3 cellular contexts compared by ENCODE assay signal in genomic region chr7:74297516-74298233, GRCh38.
TF ChIP-seq lines count a peak whose summit lies in the region.

No MANE protein-coding gene starts in this region.

TF ChIP-seq in SK-N-SH, 30 proteins besides CTCF, POLR2A, EP300 and RAD21:
- TF ChIP-seq YY1 (IDR thresholded peaks at IDR 0.05; ENCODE audit: low read depth): no peak
- TF ChIP-seq ELF1 (IDR thresholded peaks at IDR 0.05): no peak
- TF ChIP-seq REST (IDR thresholded peaks at IDR 0.05; ENCODE audit: low read depth, low read length): peak; percentile 89
- no peak for TF ChIP-seq EZH2phosphoT487 (IDR thresholded peaks at IDR 0.05; ENCODE audit: borderline replicate concordance, low read depth)
- no peak for TF ChIP-seq SIN3A (IDR thresholded peaks at IDR 0.05; ENCODE audit: borderline replicate concordance, low read depth, low read length)

TF ChIP-seq in SK-N-SH treated with all-trans-retinoic acid at 6 μM for 48 hours, 23 proteins besides CTCF, POLR2A, EP300 and RAD21:
- TF ChIP-seq ZFP30 (CRISPR knock-in tag; IDR thresholded peaks at IDR 0.05): no peak
- no peak for TF ChIP-seq TOX (CRISPR knock-in tag; IDR thresholded peaks at IDR 0.05; ENCODE audit: borderline replicate concordance)
- no peak for TF ChIP-seq TCF4 (CRISPR knock-in tag; IDR thresholded peaks at IDR 0.05; ENCODE audit: borderline replicate concordance)
- no peak for TF ChIP-seq ESRRG (CRISPR knock-in tag; IDR thresholded peaks at IDR 0.05)
- TF ChIP-seq CREB5 (CRISPR knock-in tag; IDR thresholded peaks at IDR 0.05; ENCODE audit: low read depth): no peak
- TF ChIP-seq RARB (CRISPR knock-in tag; IDR thresholded peaks at IDR 0.05): no peak
- no peak for TF ChIP-seq ZNF8 (CRISPR knock-in tag; IDR thresholded peaks at IDR 0.05)
- TF ChIP-seq ZFP3 (CRISPR knock-in tag; IDR thresholded peaks at IDR 0.05): no peak
- no peak for TF ChIP-seq GLIS3 (CRISPR knock-in tag; IDR thresholded peaks at IDR 0.05)
- no peak for TF ChIP-seq CSDC2 (CRISPR knock-in tag; IDR thresholded peaks at IDR 0.05)
- TF ChIP-seq BACH2 (CRISPR knock-in tag; IDR thresholded peaks at IDR 0.05; ENCODE audit: borderline replicate concordance): no peak
- no peak for TF ChIP-seq PPARA (CRISPR knock-in tag; IDR thresholded peaks at IDR 0.05; ENCODE audit: borderline replicate concordance)
- no peak for TF ChIP-seq ZNF70 (CRISPR knock-in tag; IDR thresholded peaks at IDR 0.05)
- no peak for TF ChIP-seq PATZ1 (CRISPR knock-in tag; IDR thresholded peaks at IDR 0.05; ENCODE audit: borderline replicate concordance)
- TF ChIP-seq TSHZ2 (CRISPR knock-in tag; IDR thresholded peaks at IDR 0.05): no peak
- TF ChIP-seq ZC3H10 (CRISPR knock-in tag; IDR thresholded peaks at IDR 0.05): no peak
- no peak for TF ChIP-seq POU6F1 (CRISPR knock-in tag; IDR thresholded peaks at IDR 0.05; ENCODE audit: borderline replicate concordance, low read depth)

TF ChIP-seq in K562, 482 proteins besides CTCF, POLR2A, EP300 and RAD21:
- no peak for TF ChIP-seq NR4A1 (CRISPR knock-in tag; IDR thresholded peaks at IDR 0.05)
- TF ChIP-seq NR4A1 (tag; IDR thresholded peaks at IDR 0.05): no peak
- TF ChIP-seq EHMT2 (IDR thresholded peaks at IDR 0.05): peak; percentile 85
- TF ChIP-seq SMAD1 (IDR thresholded peaks at IDR 0.05; ENCODE audit: low read depth, low read length, partially characterized antibody): no peak
- TF ChIP-seq CSDE1 (IDR thresholded peaks at IDR 0.05): no peak
- TF ChIP-seq KLF1 (tag; IDR thresholded peaks at IDR 0.05): no peak
- TF ChIP-seq MIER1 (IDR thresholded peaks at IDR 0.05; ENCODE audit: low read depth): peak; percentile 79
- peak; percentile 53; the same call in 1 of the 2 replicates for TF ChIP-seq REST (CRISPR knock-in tag; IDR thresholded peaks at IDR 0.05; ENCODE audit: low read depth)
- no peak for TF ChIP-seq E2F5 (CRISPR knock-in tag; IDR thresholded peaks at IDR 0.05)
- no peak for TF ChIP-seq HNRNPL (IDR thresholded peaks at IDR 0.05; ENCODE audit: low read depth, low read length)
- peak; percentile 69; the same call in 1 of the 2 replicates for TF ChIP-seq ZNF121 (CRISPR knock-in tag; conservative IDR thresholded peaks at IDR 0.05)
- no peak for TF ChIP-seq JUND (IDR thresholded peaks at IDR 0.05; ENCODE audit: borderline replicate concordance, low read depth, low read length)
- TF ChIP-seq JUND (tag; IDR thresholded peaks at IDR 0.05; ENCODE audit: borderline replicate concordance, low read depth, low read length): no peak
- TF ChIP-seq ZNF695 (CRISPR knock-in tag; IDR thresholded peaks at IDR 0.05): no peak
